ENCODE assay signal across 27 cellular contexts in genomic region chr9:109124089-109124488, GRCh38. TPM values are rescaled to one million over a fixed set of nuclear protein-coding genes. Genes with fewer than 3 reads are reported as not detected.
"Had no signal": no experiment of that assay in that cellular context is flagged by ENCODE, and none has a peak within 500 bp of the region (broad histone marks: within the 10 kb centered on the region; RNA-seq: fewer than 3 reads in every experiment).

No MANE protein-coding gene starts in this region.

- H3K27ac Mint-ChIP-seq: activated B cell treated with CpG ODN at 0.5 μM for 24 hours; activated CD4-positive, alpha-beta T cell treated with anti-CD3 and anti-CD28 coated beads, Interleukin-2, amount 10 ng/mL, durations not matched to agents 24 days and 14 days; activated naive CD4-positive, alpha-beta T cell treated with anti-CD3 and anti-CD28 coated beads, Interleukin-2, amount 50 U/mL, for 72 hours; activated T-cell treated with anti-CD3 and anti-CD28 coated beads, Interleukin-2, amount 50 U/mL, for 24 hours; brain had no signal

- H3K27ac ChIP-seq: PC-9 had no signal

- H3K27me3 Mint-ChIP-seq: activated B cell treated with CpG ODN at 0.5 μM for 24 hours; activated CD4-positive, alpha-beta T cell treated with anti-CD3 and anti-CD28 coated beads, Interleukin-2, amount 10 ng/mL, durations not matched to agents 24 days and 14 days; activated CD8-positive, alpha-beta memory T cell treated with anti-CD3 and anti-CD28 coated beads, Interleukin-2, amount 10 ng/mL, durations not matched to agents 7 days and 5 days; activated T-cell treated with anti-CD3 and anti-CD28 coated beads, Interleukin-2, amount 50 U/mL, for 24 hours; brain; central memory CD8-positive, alpha-beta T cell had no signal

- H3K36me3 Mint-ChIP-seq: brain had no signal

- DNase-seq: activated B cell treated with CpG ODN at 0.5 μM for 24 hours; activated CD4-positive, alpha-beta T cell treated with anti-CD3 and anti-CD28 coated beads for 1 hour; activated CD4-positive, alpha-beta T cell treated with anti-CD3 and anti-CD28 coated beads, Interleukin-2, amount 10 ng/mL, durations not matched to agents 24 days and 14 days; activated CD4-positive, alpha-beta T cell treated with anti-CD3 and anti-CD28 coated beads, Interleukin-2, amount 50 U/mL, for 48 hours; activated CD8-positive, alpha-beta memory T cell treated with anti-CD3 and anti-CD28 coated beads, Interleukin-2, amount 10 ng/mL, durations not matched to agents 7 days and 5 days; activated effector memory CD4-positive, alpha-beta T cell treated with anti-CD3 and anti-CD28 coated beads, Interleukin-2, amount 50 U/mL, for 16 hours; activated naive CD4-positive, alpha-beta T cell treated with Interleukin-2 at 50 U/mL for 16 hours; activated T-cell treated with anti-CD3 and anti-CD28 coated beads, Interleukin-2, amount 50 U/mL, for 24 hours; amygdala; MV-4-11; NCI-H1105; NCI-H1436; NCI-H1694 treated with DMSO at 0.1 percent for 48 hours; NCI-H2029 treated with DMSO at 0.1 percent for 48 hours; NCI-H345; NCI-H510A; NCI-H526 treated with DMSO at 0.1 percent for 48 hours; NCI-H82; NK-92 treated with Interleukin-12 subunit alpha and Interleukin-12 subunit beta, amount 100 ng/mL, for 24 hours; PC-9; SIG-M5; T-helper 2 cell; T1000 had no signal

- H2AFZ ChIP-seq: PC-9 had no signal

- H3K4me3 ChIP-seq: PC-9 had no signal

- H3K4me3 Mint-ChIP-seq: activated B cell treated with CpG ODN at 0.5 μM for 24 hours; activated CD4-positive, alpha-beta T cell treated with anti-CD3 and anti-CD28 coated beads, Interleukin-2, amount 10 ng/mL, durations not matched to agents 24 days and 14 days; activated CD8-positive, alpha-beta memory T cell treated with anti-CD3 and anti-CD28 coated beads, Interleukin-2, amount 10 ng/mL, durations not matched to agents 7 days and 5 days; activated T-cell treated with anti-CD3 and anti-CD28 coated beads, Interleukin-2, amount 50 U/mL, for 24 hours; brain; central memory CD8-positive, alpha-beta T cell had no signal

- H3K4me2 ChIP-seq: PC-9 had no signal

- H3K4me1 Mint-ChIP-seq: central memory CD8-positive, alpha-beta T cell had no signal

- ATAC-seq: activated CD8-positive, alpha-beta memory T cell treated with anti-CD3 and anti-CD28 coated beads, Interleukin-2, amount 10 ng/mL, durations not matched to agents 7 days and 5 days; activated naive CD4-positive, alpha-beta T cell treated with anti-CD3 and anti-CD28 coated beads, Interleukin-2, amount 50 U/mL, for 72 hours had no signal

- H3K9me3 Mint-ChIP-seq: activated B cell treated with CpG ODN at 0.5 μM for 24 hours; activated CD4-positive, alpha-beta T cell treated with anti-CD3 and anti-CD28 coated beads, Interleukin-2, amount 10 ng/mL, durations not matched to agents 24 days and 14 days; activated naive CD4-positive, alpha-beta T cell treated with anti-CD3 and anti-CD28 coated beads, Interleukin-2, amount 50 U/mL, for 72 hours; activated T-cell treated with anti-CD3 and anti-CD28 coated beads, Interleukin-2, amount 50 U/mL, for 24 hours; brain; central memory CD8-positive, alpha-beta T cell had no signal

RNA-seq across cellular contexts. Expression of gene FRRS1L, which starts 43.0 kb away (rescaled TPM):
- total RNA-seq: activated B cell treated with CpG ODN at 0.5 μM for 24 hours; activated CD4-positive, alpha-beta T cell treated with anti-CD3 and anti-CD28 coated beads, Interleukin-2, amount 10 ng/mL, durations not matched to agents 24 days and 14 days; activated CD8-positive, alpha-beta memory T cell treated with anti-CD3 and anti-CD28 coated beads, Interleukin-2, amount 10 ng/mL, durations not matched to agents 7 days and 5 days; activated naive CD4-positive, alpha-beta T cell treated with anti-CD3 and anti-CD28 coated beads, Interleukin-2, amount 50 U/mL, for 72 hours; MCF 10A; PC-9 had no signal
